Comparison of ENCODE assay signal across 12 cellular contexts in the genomic region with DNA sequence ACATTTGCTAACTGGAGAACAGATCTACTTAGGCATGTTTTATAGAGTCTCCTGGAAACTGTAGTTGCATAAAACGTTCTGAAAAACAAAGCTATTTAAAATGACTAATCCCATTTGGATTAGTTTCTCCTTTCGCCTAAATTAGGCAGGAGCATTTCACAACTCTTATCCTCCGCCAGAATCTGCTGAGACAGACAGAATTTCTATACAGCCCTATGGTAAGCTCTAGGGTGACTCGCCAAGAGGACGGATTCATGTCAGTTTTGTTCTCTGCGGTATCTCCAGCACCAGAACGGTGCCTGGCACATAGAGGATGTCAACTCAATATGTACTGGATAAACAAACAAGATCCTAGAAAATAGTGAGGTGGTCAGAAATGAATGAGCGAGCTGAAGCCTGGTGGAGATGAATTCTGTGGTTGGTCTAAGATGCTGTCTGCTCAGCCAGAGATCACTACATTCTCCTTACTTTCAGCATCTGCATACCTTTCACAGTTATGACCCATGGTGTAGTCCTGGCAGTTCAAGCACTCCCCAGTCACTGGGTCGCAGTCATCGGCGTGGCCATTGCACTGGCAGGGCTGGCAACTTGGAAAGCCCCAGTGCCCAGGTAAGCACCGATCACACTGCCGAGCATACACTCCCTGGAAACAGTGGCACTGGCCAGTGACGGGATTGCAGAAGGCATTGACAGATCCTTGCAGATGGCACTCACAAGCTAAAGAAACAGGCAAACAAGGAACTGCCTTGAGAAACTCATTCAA. TPM values are rescaled to one million over a fixed set of nuclear protein-coding genes. Genes with fewer than 3 reads are reported as not detected.
DNase-seq lines count a peak whose midpoint lies in the region; ATAC-seq lines count a peak whose summit lies in the region.
"Had no signal": no experiment of that assay in that cellular context is flagged by ENCODE, and none has a peak within 500 bp of the region (broad histone marks: within the 10 kb centered on the region; RNA-seq: fewer than 3 reads in every experiment).

No MANE protein-coding gene starts in this region.

- H3K27ac ChIP-seq in GM23248, result peak overlapping the region; percentile 63
- peak overlapping the region; percentile 37 for H3K27ac ChIP-seq in stomach smooth muscle (ENCODE audit: low read length)

- H3K36me3 ChIP-seq in GM23248 (ENCODE audit: low read depth) (peaks cover 71% of the 10 kb centered on the region), stomach smooth muscle (ENCODE audit: control insufficient read depth in 2 of 2, insufficient read depth in 2 of 2, low read length in 2 of 2) (peaks cover 37 to 41% of the 10 kb centered on the region in 2 donors)

- in situ Hi-C loops in GM23248 (cut with MboI), result no loop called here

- H3K27me3 ChIP-seq in GM23248 (replicated peaks; ENCODE audit: insufficient read depth) (no peaks in the 10 kb centered on the region), stomach smooth muscle (ENCODE audit: control insufficient read depth in 1 of 2, insufficient read depth in 2 of 2, low read length in 2 of 2) (no peaks in the 10 kb centered on the region)

- peak overlapping the region; percentile 25 for H3K4me2 ChIP-seq in GM23248 (ENCODE audit: unreplicated experiment)

- no peaks in the 10 kb centered on the region for H4K20me1 ChIP-seq in GM23248 (ENCODE audit: insufficient read depth)

- H3K9me3 ChIP-seq in GM23248 (ENCODE audit: low read depth), result no peaks in the 10 kb centered on the region
- no peaks in the 10 kb centered on the region for H3K9me3 ChIP-seq in stomach smooth muscle (ENCODE audit: control insufficient read depth in 2 of 2, low read length in 2 of 2)

- H3K4me3 ChIP-seq in GM23248 (no peak overlapping the region), stomach smooth muscle (ENCODE audit: low read length in 2 of 2) (peak overlapping the region in 1 of 2 donors; percentile 9)
- H3K4me3 ChIP-seq: coronary artery had no signal

- no peaks in the 10 kb centered on the region for H3K9me2 ChIP-seq in GM23248 (ENCODE audit: insufficient read depth)

- DNase-seq in GM23248, result peak; percentile 92
- DNase-seq in astrocyte of the hippocampus (ENCODE audit: low read depth, low spot score), result peak; percentile 70
- DNase-seq in left ventricle myocardium superior, result no peak
- no peak for DNase-seq in SKM-1 treated with dmso at 0.1 percent for 144 hours (lab: John Stamatoyannopoulos, UW; ENCODE audit: unreplicated experiment)
- no peak for DNase-seq in stimulated activated CD4-positive, alpha-beta T cell treated with anti-CD3 and anti-CD28 coated beads, Interleukin-4, amount 100 ng/mL, for 1 hour
- no peak for DNase-seq in stimulated activated naive CD8-positive, alpha-beta T cell treated with anti-CD3 and anti-CD28 coated beads, Interleukin-15, Interleukin-2, amounts not matched to agents 100 U/mL and 50 U/mL, for 24 hours
- DNase-seq: DMS 273 treated with DMSO at 0.1 percent for 48 hours, NCI-H526 treated with DMSO at 0.1 percent for 48 hours, nucleus accumbens had no signal

- H3K79me2 ChIP-seq in GM23248 (ENCODE audit: insufficient read depth), result 0 out of 2 replicates have a peak, but pooled peaks cover 11% of the 10 kb centered on the region

- ATAC-seq in left ventricle myocardium superior, result peak; percentile 54
- no peak for ATAC-seq in HG02981 (IDR thresholded peaks at IDR 0.05; ENCODE audit: unreplicated experiment)
- no peak for ATAC-seq in stimulated activated naive CD8-positive, alpha-beta T cell treated with anti-CD3 and anti-CD28 coated beads, Interleukin-15, Interleukin-2, amounts not matched to agents 100 U/mL and 50 U/mL, for 24 hours

- no peak overlapping the region for H3K9ac ChIP-seq in GM23248
- H3K9ac ChIP-seq in stomach smooth muscle (ENCODE audit: low read length in 2 of 2), result peak overlapping the region in 1 of 2 donors; percentile 13

- intact Hi-C loops in left ventricle myocardium superior (cut with micrococcal nuclease), result loop anchor here (10.0 kb wide), 1 partner anchor 46 kb away; the partner anchor contains the start of gene LAMB1

- H3F3A ChIP-seq in GM23248 (ENCODE audit: insufficient read depth), result peaks cover 42% of the 10 kb centered on the region

- WGBS in GM23248 (ENCODE audit: low coverage in 1 of 2, low lambda C conversion rate in 2 of 2, missing lambda C conversion rate in 2 of 2), 2 experiments, result 47 to 50% methylated on average over 14 of the region's 14 CpGs

- H3K4me1 ChIP-seq in GM23248 (ENCODE audit: insufficient read depth) (peaks cover 18% of the 10 kb centered on the region), stomach smooth muscle (ENCODE audit: control insufficient read depth, insufficient read depth, low read length) (peaks cover 22% of the 10 kb centered on the region)

- H2AFZ ChIP-seq in GM23248, result no peak overlapping the region

RNA-seq across cellular contexts. Expression of gene LAMB1, which starts 44.0 kb away (rescaled TPM):
- total RNA-seq in GM23248 (2014; rRNA removed; shearing (Covaris generic)), result 135 and 166 TPM in 2 replicates
- 107 and 108 TPM in 2 replicates for polyA plus RNA-seq in GM23248 (2016; fragmentation: Nextera tagmentation; extraction: Ambion mirVana)
- total RNA-seq in left ventricle myocardium superior, result 56.1 TPM

Comparison
In these comparisons a context has a peak if more than half of its experiments do, and no peak if none do; other contexts are left out.
1. DNase-seq: peak in GM23248 (single experiment) and astrocyte of the hippocampus (single experiment); none in left ventricle myocardium superior (single experiment), SKM-1 treated with dmso at 0.1 percent for 144 hours (single experiment), stimulated activated CD4-positive, alpha-beta T cell treated with anti-CD3 and anti-CD28 coated beads, Interleukin-4, amount 100 ng/mL, for 1 hour (single experiment) and stimulated activated naive CD8-positive, alpha-beta T cell treated with anti-CD3 and anti-CD28 coated beads, Interleukin-15, Interleukin-2, amounts not matched to agents 100 U/mL and 50 U/mL, for 24 hours (single experiment).